Comparison of ENCODE assay signal across 8 cellular contexts in genomic region chr12:131831021-131831571, GRCh38. TPM values are rescaled to one million over a fixed set of nuclear protein-coding genes. Genes with fewer than 3 reads are reported as not detected.
DNase-seq lines count a peak whose midpoint lies in the region; ATAC-seq and TF ChIP-seq lines count a peak whose summit lies in the region.

No MANE protein-coding gene starts in this region.

- 0 to 5% methylated on average over 1 to 21 of the region's 25 CpGs for WGBS in upper lobe of left lung, 2 donors

- DNase-seq in NCI-H2081 (lab: John Stamatoyannopoulos, UW) (peak; percentile 57 to 75), NCI-H2081 treated with DMSO at 0.1 percent for 48 hours (lab: John Stamatoyannopoulos, UW) (no peak), SJCRH30 (peak in 1 of 2 experiments; percentile 27), ecto neural progenitor cell (ENCODE audit: low spot score) (peak; percentile 74), naive B cell (no peak), upper lobe of left lung (peak in 1 of 2 donors; percentile 79), OCI-M2 (lab: John Stamatoyannopoulos, UW; ENCODE audit: unreplicated experiment) (no peak)

- H3K27ac ChIP-seq in SJCRH30 (no peak overlapping the region), upper lobe of left lung (peak overlapping the region in 3 of 4 donors; percentile 42 to 58 (median 55))

- H3K4me3 Mint-ChIP-seq in naive B cell: peak overlapping the region; percentile 80 to 91 (median 88)

- peaks cover 14 to 45% (median 37%) of the 10 kb centered on the region in 3 donors for H3K4me1 Mint-ChIP-seq in naive B cell

- peak overlapping the region in 2 of 6 donors; percentile 54 to 65 for H3K27ac Mint-ChIP-seq in naive B cell

- H3K36me3 Mint-ChIP-seq in naive B cell: no peaks in the 10 kb centered on the region

- TF ChIP-seq EP300 in upper lobe of left lung (IDR thresholded peaks at IDR 0.05): no peak

- peaks cover 0 to 2% (median 0%) of the 10 kb centered on the region in 7 donors for H3K9me3 Mint-ChIP-seq in naive B cell

- no peaks in the 10 kb centered on the region for H3K27me3 Mint-ChIP-seq in naive B cell

- TF ChIP-seq POLR2A in upper lobe of left lung (IDR thresholded peaks at IDR 0.05): no peak

- no peak for TF ChIP-seq CTCF in upper lobe of left lung (IDR thresholded peaks at IDR 0.05)

- peak overlapping the region; percentile 54 for H3K4me3 ChIP-seq in SJCRH30
- peak overlapping the region; percentile 1 to 53 (median 48) for H3K4me3 ChIP-seq in upper lobe of left lung

- H3K4me1 ChIP-seq in SJCRH30 (no peaks in the 10 kb centered on the region), upper lobe of left lung (peaks cover 34 to 51% (median 37%) of the 10 kb centered on the region in 4 donors)

- ATAC-seq in naive B cell (ENCODE audit: low read depth in 2 of 2): no peak
- peak in 1 of 2 donors; percentile 2 for ATAC-seq in upper lobe of left lung (ENCODE audit: low FRiP score in 2 of 2)
- ATAC-seq in GM19328 (IDR thresholded peaks at IDR 0.05; ENCODE audit: unreplicated experiment): no peak

- no peaks in the 10 kb centered on the region for H3K36me3 ChIP-seq in SJCRH30
- no peaks in the 10 kb centered on the region for H3K36me3 ChIP-seq in upper lobe of left lung

- H3K9me3 ChIP-seq in SJCRH30 (replicated peaks) (no peaks in the 10 kb centered on the region), upper lobe of left lung (no peaks in the 10 kb centered on the region)

- H3K27me3 ChIP-seq in SJCRH30: no peaks in the 10 kb centered on the region; the same call in 1 of the 2 replicates
- peaks cover 2 to 53% (median 28%) of the 10 kb centered on the region in 4 donors for H3K27me3 ChIP-seq in upper lobe of left lung

RNA-seq across cellular contexts. Expression of gene MMP17, which starts 2.9 kb away (rescaled TPM):
- 0.68 and 2.3 TPM in 2 replicates for total RNA-seq in SJCRH30 (2014; rRNA removed; shearing (Covaris generic))
- polyA plus RNA-seq in naive B cell (ENCODE audit: low read depth in 6 of 6): 10 to 100 TPM in 3 of 6 donors, 1 to 10 TPM in 3; 6.4 to 42.8 (median 10.4) TPM
- 1 to 10 TPM; 3.1 to 7.1 (median 5.9) TPM for total RNA-seq in upper lobe of left lung

Comparison
In these comparisons a context has a peak if more than half of its experiments do, and no peak if none do; other contexts are left out.
1. DNase-seq: peak in NCI-H2081 (2 of 2) and ecto neural progenitor cell (single experiment); none in NCI-H2081 treated with DMSO at 0.1 percent for 48 hours (single experiment), naive B cell (single experiment) and OCI-M2 (single experiment).